In genomic region chr13:36919206-36919832, GRCh38 we compare ENCODE assay signal across 8 cellular contexts. TPM values are rescaled to one million over a fixed set of nuclear protein-coding genes. Genes with fewer than 3 reads are reported as not detected.
DNase-seq lines count a peak whose midpoint lies in the region; ATAC-seq and TF ChIP-seq lines count a peak whose summit lies in the region.

No MANE protein-coding gene starts in this region.

- H3K27ac Mint-ChIP-seq in naive thymus-derived CD8-positive, alpha-beta T cell = no peak overlapping the region

- DNase-seq in NCI-H345 (lab: John Stamatoyannopoulos, UW) = peak; percentile 64
- no peak for DNase-seq in NCI-H345 treated with DMSO at 0.1 percent for 48 hours (lab: John Stamatoyannopoulos, UW; ENCODE audit: unreplicated experiment)
- peak; percentile 31 for DNase-seq in HK-2 (ENCODE audit: unreplicated experiment)
- peak; percentile 9 to 37 for DNase-seq in fibroblast of lung (ENCODE audit: low read depth in 2 of 2)
- no peak for DNase-seq in naive thymus-derived CD8-positive, alpha-beta T cell
- DNase-seq in NOMO-1 treated with dmso at 0.1 percent for 144 hours (lab: John Stamatoyannopoulos, UW; ENCODE audit: unreplicated experiment) = no peak
- DNase-seq in GM19238 (ENCODE audit: insufficient read length, low spot score) = no peak

- peak overlapping the region in 8 of 10 donors; percentile 19 to 59 (median 44) for H3K4me3 Mint-ChIP-seq in naive thymus-derived CD8-positive, alpha-beta T cell

- TF ChIP-seq CTCF in fibroblast of lung (conservative IDR thresholded peaks at IDR 0.05 in 1 of 2, IDR thresholded peaks at IDR 0.05 in 1 of 2; ENCODE audit: low read depth in 1 of 2, low read length in 2 of 2) = no peak

- peaks cover 0 to 2% (median 0%) of the 10 kb centered on the region in 3 donors for H3K36me3 Mint-ChIP-seq in naive thymus-derived CD8-positive, alpha-beta T cell

- no peaks in the 10 kb centered on the region for H3K4me1 ChIP-seq in fibroblast of lung (ENCODE audit: control insufficient read depth, extremely low read depth, insufficient read depth, low read length)

- H3K79me2 ChIP-seq in fibroblast of lung (ENCODE audit: control insufficient read depth, insufficient read depth, low read length) = no peaks in the 10 kb centered on the region

- H3K4me2 ChIP-seq in fibroblast of lung (ENCODE audit: extremely low read depth, insufficient read depth, low read length) = peak overlapping the region; percentile 88

- H3K4me1 Mint-ChIP-seq in naive thymus-derived CD8-positive, alpha-beta T cell = peaks cover 0 to 11% (median 4%) of the 10 kb centered on the region in 4 donors

- ATAC-seq in SK-N-SH treated with all-trans-retinoic acid at 6 μM for 48 hours = peak; percentile 70
- peak in 1 of 2 donors; percentile 32 for ATAC-seq in naive thymus-derived CD8-positive, alpha-beta T cell

- H3K9me3 Mint-ChIP-seq in naive thymus-derived CD8-positive, alpha-beta T cell = no peaks in the 10 kb centered on the region

- H3K36me3 ChIP-seq in fibroblast of lung (ENCODE audit: control insufficient read depth, insufficient read depth, low read length) = no peaks in the 10 kb centered on the region

- POLR2A ChIA-PET in naive thymus-derived CD8-positive, alpha-beta T cell (lab: Charles Lee) = no interaction called here

- H3K27me3 ChIP-seq in fibroblast of lung (ENCODE audit: control insufficient read depth, insufficient read depth, low read length) = no peaks in the 10 kb centered on the region

- H3K27me3 Mint-ChIP-seq in naive thymus-derived CD8-positive, alpha-beta T cell = peaks cover 44 to 64% (median 45%) of the 10 kb centered on the region in 5 donors

- peak overlapping the region; percentile 90 for H2AFZ ChIP-seq in fibroblast of lung (ENCODE audit: low read length)

- H4K20me1 ChIP-seq in fibroblast of lung (ENCODE audit: control insufficient read depth, extremely low read depth, insufficient read depth, low read length) = no peaks in the 10 kb centered on the region

- H3K27ac ChIP-seq in fibroblast of lung (ENCODE audit: insufficient read depth, low read length) = peak overlapping the region; percentile 45

- no peaks in the 10 kb centered on the region for H3K9me3 ChIP-seq in fibroblast of lung (ENCODE audit: control insufficient read depth, insufficient read depth, low read depth, low read length)

- peak overlapping the region; percentile 56 to 77 (median 64) for H3K4me3 ChIP-seq in fibroblast of lung (replicated peaks in 1 of 4; ENCODE audit: control extremely low read depth in 1 of 4, insufficient read depth in 1 of 4, low read depth in 3 of 4, low read length in 4 of 4)

- peak overlapping the region; percentile 59 for H3K9ac ChIP-seq in fibroblast of lung (ENCODE audit: insufficient read depth, low read length)

TF ChIP-seq in SK-N-SH treated with all-trans-retinoic acid at 6 μM for 48 hours, 23 proteins besides CTCF, POLR2A, EP300 and RAD21:
- no peak for TF ChIP-seq ZNF565 (CRISPR knock-in tag; conservative IDR thresholded peaks at IDR 0.05; ENCODE audit: low read depth)
- TF ChIP-seq ISL1 (CRISPR knock-in tag; IDR thresholded peaks at IDR 0.05) = no peak
- no peak for TF ChIP-seq TCF4 (CRISPR knock-in tag; IDR thresholded peaks at IDR 0.05; ENCODE audit: borderline replicate concordance)
- TF ChIP-seq GLIS3 (CRISPR knock-in tag; IDR thresholded peaks at IDR 0.05) = no peak; the same call in 1 of the 2 replicates
- no peak for TF ChIP-seq PATZ1 (CRISPR knock-in tag; IDR thresholded peaks at IDR 0.05; ENCODE audit: borderline replicate concordance)
- TF ChIP-seq ZNF70 (CRISPR knock-in tag; IDR thresholded peaks at IDR 0.05) = no peak
- TF ChIP-seq TOX (CRISPR knock-in tag; IDR thresholded peaks at IDR 0.05; ENCODE audit: borderline replicate concordance) = no peak
- no peak for TF ChIP-seq ESRRG (CRISPR knock-in tag; IDR thresholded peaks at IDR 0.05)
- no peak for TF ChIP-seq CREB5 (CRISPR knock-in tag; IDR thresholded peaks at IDR 0.05; ENCODE audit: low read depth)

RNA-seq across cellular contexts. Expression of gene SMAD9, which starts 0.7 kb away (rescaled TPM):
- total RNA-seq in fibroblast of lung = 2.6 and 4.8 TPM in 2 replicates
- 3.5 TPM in 2 replicates for polyA plus RNA-seq in fibroblast of lung
- 2.5 and 2.6 TPM in 2 replicates for polyA plus RNA-seq in fibroblast of lung (2012)
- 2.6 and 3.7 TPM in 2 replicates for polyA minus RNA-seq in fibroblast of lung (ENCODE audit: low replicate concordance)
- total RNA-seq in naive thymus-derived CD8-positive, alpha-beta T cell = not detected
- under 1 TPM; 0.03 to 0.07 (median 0.03) TPM for polyA plus RNA-seq in naive thymus-derived CD8-positive, alpha-beta T cell

Comparison
In these comparisons a context has a peak if more than half of its experiments do, and no peak if none do; other contexts are left out.
1. DNase-seq: peak in NCI-H345 (single experiment), HK-2 (single experiment) and fibroblast of lung (2 of 2); none in NCI-H345 treated with DMSO at 0.1 percent for 48 hours (single experiment), naive thymus-derived CD8-positive, alpha-beta T cell (0 of 10), NOMO-1 treated with dmso at 0.1 percent for 144 hours (single experiment) and GM19238 (single experiment).